Comparison of ENCODE assay signal across 10 cellular contexts in genomic region chr14:77186911-77187648, GRCh38. TPM values are rescaled to one million over a fixed set of nuclear protein-coding genes. Genes with fewer than 3 reads are reported as not detected.
DNase-seq lines count a peak whose midpoint lies in the region; ATAC-seq and TF ChIP-seq lines count a peak whose summit lies in the region.
"Had no signal": no experiment of that assay in that cellular context is flagged by ENCODE, and none has a peak within 500 bp of the region (broad histone marks: within the 10 kb centered on the region; RNA-seq: fewer than 3 reads in every experiment).

No MANE protein-coding gene starts in this region.

- peaks cover 10% of the 10 kb centered on the region for H3K4me1 Mint-ChIP-seq in chondrocyte (ENCODE audit: low read depth)
- 0 out of 2 replicates have a peak, but pooled peaks cover 5% of the 10 kb centered on the region for H3K4me1 Mint-ChIP-seq in HFFc6 (ENCODE audit: low read depth)

- TF ChIP-seq CTCF in chondrocyte (IDR thresholded peaks at IDR 0.05): no peak
- no peak for TF ChIP-seq CTCF in HFFc6 (IDR thresholded peaks at IDR 0.05)

- peaks cover 14% of the 10 kb centered on the region for H3K27me3 Mint-ChIP-seq in chondrocyte (ENCODE audit: low read depth)
- peaks cover 21% of the 10 kb centered on the region for H3K27me3 Mint-ChIP-seq in HFFc6 (ENCODE audit: insufficient read depth)

- H3K9me3 Mint-ChIP-seq in chondrocyte (ENCODE audit: low read depth): no peaks in the 10 kb centered on the region
- H3K9me3 Mint-ChIP-seq in HFFc6: no peaks in the 10 kb centered on the region

- peak; percentile 25 for DNase-seq in ELR (ENCODE audit: low read depth)
- peak; percentile 67 for DNase-seq in NCI-H2196 treated with DMSO at 0.1 percent for 48 hours (lab: John Stamatoyannopoulos, UW; ENCODE audit: unreplicated experiment)
- peak; percentile 70 for DNase-seq in chondrocyte (ENCODE audit: low spot score)
- DNase-seq in non-pigmented ciliary epithelial cell (ENCODE audit: low read depth): peak; percentile 11
- DNase-seq in stimulated activated CD4-positive, alpha-beta T cell treated with anti-CD3 and anti-CD28 coated beads, Interleukin-1b, Interleukin-23, amount 100 ng/mL, for 48 hours: no peak
- no peak for DNase-seq in HFFc6
- DNase-seq: colonic mucosa; stimulated activated naive CD8-positive, alpha-beta T cell treated with anti-CD3 and anti-CD28 coated beads, Interleukin-15, Interleukin-2, amounts not matched to agents 100 U/mL and 50 U/mL, for 24 hours had no signal

- no peak for ATAC-seq in GM21737 (IDR thresholded peaks at IDR 0.05; ENCODE audit: unreplicated experiment)
- no peak for ATAC-seq in GM19328 (IDR thresholded peaks at IDR 0.05; ENCODE audit: unreplicated experiment)
- ATAC-seq: stimulated activated naive CD8-positive, alpha-beta T cell treated with anti-CD3 and anti-CD28 coated beads, Interleukin-15, Interleukin-2, amounts not matched to agents 100 U/mL and 50 U/mL, for 24 hours had no signal

- H3K36me3 Mint-ChIP-seq in chondrocyte (ENCODE audit: low read depth) (no peaks in the 10 kb centered on the region), HFFc6 (ENCODE audit: low read depth) (no peaks in the 10 kb centered on the region)

- H3K4me3 Mint-ChIP-seq in chondrocyte (ENCODE audit: unreplicated experiment): no peak overlapping the region
- H3K4me3 Mint-ChIP-seq in HFFc6: no peak overlapping the region

- H3K27ac Mint-ChIP-seq in chondrocyte (ENCODE audit: unreplicated experiment) (no peak overlapping the region), HFFc6 (no peak overlapping the region)

RNA-seq across cellular contexts. Expression of gene TMEM63C, which starts 5.5 kb away (rescaled TPM):
- total RNA-seq in chondrocyte: 7.6 to 10.3 TPM (median 8.7 TPM) in 3 replicates
- under 1 TPM in 1 of 6 experiments, not detected in 5; 0.05 TPM for total RNA-seq in HFFc6 (2021; fragmentation: NEBNext Ultra II Directional; extraction: Animal tissue kit (Norgen Biotek cat#: 25700))

RNA-seq across cellular contexts. Expression of gene ZDHHC22, which starts 45.5 kb away (rescaled TPM):
- 0.13 to 0.30 TPM (median 0.15 TPM) in 3 replicates for total RNA-seq in chondrocyte
- total RNA-seq in HFFc6 (2021; fragmentation: NEBNext Ultra II Directional; extraction: Animal tissue kit (Norgen Biotek cat#: 25700)): not detected

Comparison
In these comparisons a context has a peak if more than half of its experiments do, and no peak if none do; other contexts are left out.
1. DNase-seq: peak in ELR (single experiment), NCI-H2196 treated with DMSO at 0.1 percent for 48 hours (single experiment), chondrocyte (single experiment) and non-pigmented ciliary epithelial cell (single experiment); none in stimulated activated CD4-positive, alpha-beta T cell treated with anti-CD3 and anti-CD28 coated beads, Interleukin-1b, Interleukin-23, amount 100 ng/mL, for 48 hours (single experiment) and HFFc6 (single experiment).